In genomic region chr16:49510676-49511305, GRCh38 we compare ENCODE assay signal across 26 cellular contexts.
DNase-seq lines count a peak whose midpoint lies in the region; ATAC-seq and TF ChIP-seq lines count a peak whose summit lies in the region.
"Had no signal": no experiment of that assay in that cellular context is flagged by ENCODE, and none has a peak within 500 bp of the region (broad histone marks: within the 10 kb centered on the region; RNA-seq: fewer than 3 reads in every experiment).

No MANE protein-coding gene starts in this region.

- peak; percentile 30 for DNase-seq in NCI-H2171 treated with DMSO at 0.1 percent for 48 hours (lab: John Stamatoyannopoulos, UW)
- no peak for DNase-seq in NCI-H2171 (lab: John Stamatoyannopoulos, UW)
- peak; percentile 26 for DNase-seq in globus pallidus (ENCODE audit: low spot score)
- DNase-seq in osteoblast (ENCODE audit: insufficient read length, low spot score, missing footprints) = peak; percentile 39
- no peak for DNase-seq in GDM1 (lab: John Stamatoyannopoulos, UW)
- DNase-seq in pons (ENCODE audit: low spot score) = no peak
- DNase-seq: activated CD4-positive, alpha-beta T cell treated with anti-CD3 and anti-CD28 coated beads for 36 hours; activated CD8-positive, alpha-beta T cell treated with anti-CD3 and anti-CD28 coated beads, Interleukin-2, amount 10 ng/mL, durations not matched to agents 7 days and 5 days; CD4-positive, alpha-beta memory T cell; dermis blood vessel endothelial cell; DMS153; H7; left lung; MM.1S; naive thymus-derived CD8-positive, alpha-beta T cell; NCI-H1436; NCI-H510A treated with DMSO at 0.1 percent for 48 hours; PC-3; stimulated activated CD4-positive, alpha-beta T cell treated with anti-CD3 and anti-CD28 coated beads, Interleukin-4, amount 100 ng/mL, for 4 hours had no signal

- no peak for ATAC-seq in GM19463 (IDR thresholded peaks at IDR 0.05; ENCODE audit: unreplicated experiment)
- ATAC-seq in HG02981 (IDR thresholded peaks at IDR 0.05; ENCODE audit: unreplicated experiment) = no peak
- ATAC-seq: activated CD4-positive, alpha-beta T cell treated with anti-CD3 and anti-CD28 coated beads for 36 hours; activated CD8-positive, alpha-beta T cell treated with anti-CD3 and anti-CD28 coated beads, Interleukin-2, amount 10 ng/mL, durations not matched to agents 7 days and 5 days; K562; left lung; naive thymus-derived CD8-positive, alpha-beta T cell; PC-3; Right ventricle myocardium inferior; stimulated activated memory B cell treated with anti-CD40 and anti-IgM and Interleukin-4, amounts not matched to agents 10 μg/mL and 1 μg/mL and 100 μg/mL, for 72 hours had no signal

- no peak overlapping the region for H3K4me3 ChIP-seq in osteoblast (ENCODE audit: insufficient read depth, low read length)
- H3K4me3 ChIP-seq: ascending aorta, K562, left lung, right atrium auricular region had no signal

- H2AFZ ChIP-seq in osteoblast (ENCODE audit: low read length) = no peak overlapping the region

- H3K9me3 ChIP-seq in osteoblast (ENCODE audit: low read depth, low read length) = no peaks in the 10 kb centered on the region
- H3K9me3 ChIP-seq: ascending aorta, left lung, right atrium auricular region had no signal

- H3K36me3 ChIP-seq in osteoblast (ENCODE audit: insufficient read depth, low read length) = no peaks in the 10 kb centered on the region
- H3K36me3 ChIP-seq: ascending aorta, left lung, right atrium auricular region had no signal

- H3K27ac ChIP-seq in osteoblast (ENCODE audit: low read depth, low read length) = no peak overlapping the region
- H3K27ac ChIP-seq: ascending aorta, left lung, right atrium auricular region had no signal

- no peaks in the 10 kb centered on the region for H3K4me1 ChIP-seq in osteoblast (ENCODE audit: insufficient read depth, low read length)
- H3K4me1 ChIP-seq: ascending aorta, left lung, right atrium auricular region had no signal

- no peak overlapping the region for H3K4me2 ChIP-seq in osteoblast (ENCODE audit: insufficient read depth, low read length)

- H3K27me3 ChIP-seq in osteoblast (ENCODE audit: insufficient read depth, low read length) = no peaks in the 10 kb centered on the region
- H3K27me3 ChIP-seq: ascending aorta, left lung, right atrium auricular region had no signal

- no peaks in the 10 kb centered on the region for H3K79me2 ChIP-seq in osteoblast (ENCODE audit: insufficient read depth, low read length)

- H4K20me1 ChIP-seq in osteoblast (ENCODE audit: insufficient read depth, low read length) = no peaks in the 10 kb centered on the region

- no peak for TF ChIP-seq CTCF in osteoblast (IDR thresholded peaks at IDR 0.05; ENCODE audit: extremely low read depth, low read depth, low read length)

Comparison
In these comparisons a context has a peak if more than half of its experiments do, and no peak if none do; other contexts are left out.
1. DNase-seq: peak in NCI-H2171 treated with DMSO at 0.1 percent for 48 hours (single experiment), globus pallidus (single experiment) and osteoblast (single experiment); none in NCI-H2171 (single experiment), GDM1 (single experiment) and pons (single experiment).